ENCODE assay signal across 9 cellular contexts in the genomic region with DNA sequence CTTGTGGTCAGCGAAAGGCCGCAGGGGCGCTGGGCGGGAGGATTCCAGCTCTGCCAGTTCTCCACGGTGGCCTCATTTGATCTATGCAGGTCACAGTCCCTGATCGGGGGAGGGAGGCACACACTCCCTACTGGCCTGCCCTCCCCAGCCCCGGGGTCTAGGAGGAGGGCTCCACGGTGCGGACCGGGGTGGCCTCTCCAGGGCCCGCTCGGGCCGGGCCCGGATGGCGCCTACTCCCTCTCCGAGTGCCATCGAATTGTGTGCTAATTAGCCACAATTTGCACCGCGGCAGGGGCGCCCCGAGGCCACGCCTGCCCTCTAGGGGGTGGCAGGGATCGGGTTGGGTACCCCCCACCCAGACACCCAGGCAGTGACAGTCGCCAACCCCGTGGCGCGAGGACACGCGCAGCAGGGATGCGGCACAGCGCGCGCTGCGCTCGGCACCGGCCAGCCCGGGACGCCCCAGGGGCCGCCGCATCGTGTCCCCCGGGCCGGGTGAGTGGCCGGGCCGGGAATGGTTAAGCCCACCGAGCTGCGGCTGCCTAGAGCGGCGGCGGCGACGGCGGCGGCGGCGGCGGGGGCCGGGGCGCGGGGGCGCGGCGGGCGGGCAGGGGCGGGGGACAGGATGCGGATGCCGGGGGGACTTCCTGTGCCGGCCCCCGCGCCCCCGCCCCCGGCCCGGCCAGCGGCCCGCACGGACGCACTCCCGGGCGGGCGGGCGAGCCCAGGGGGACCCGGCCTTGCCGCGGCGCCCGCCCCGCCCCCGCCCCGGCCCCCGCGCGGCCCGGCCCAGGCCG. TPM values are rescaled to one million over a fixed set of nuclear protein-coding genes. Genes with fewer than 3 reads are reported as not detected.
A peak's percentile ranks its signal among the peaks of the same experiment; 100 is the strongest.
DNase-seq lines count a peak whose midpoint lies in the region; ATAC-seq lines count a peak whose summit lies in the region.
"Had no signal": no experiment of that assay in that cellular context is flagged by ENCODE, and none has a peak within 500 bp of the region (broad histone marks: within the 10 kb centered on the region; RNA-seq: fewer than 3 reads in every experiment).

ZNF853 (plus strand) TSS at position 670 of the 797 bp plus-strand sequence. CDS start 565 bp downstream, outside the sequence.

- H3K27me3 Mint-ChIP-seq in T-helper 17 cell: peaks cover 12% of the 10 kb centered on the region
- no peaks in the 10 kb centered on the region for H3K27me3 Mint-ChIP-seq in natural killer cell treated with Interleukin-12 subunit alpha and Interleukin-12 subunit beta and Interleukin-15 and Interleukin-18, amount 100 ng/mL, for 72 hours

- DNase-seq in T-helper 17 cell: no peak
- DNase-seq in natural killer cell treated with Interleukin-12 subunit alpha and Interleukin-12 subunit beta and Interleukin-15 and Interleukin-18, amount 100 ng/mL, for 72 hours (ENCODE audit: low spot score): no peak
- no peak for DNase-seq in SIG-M5 treated with dmso at 0.1 percent for 504 hours (lab: John Stamatoyannopoulos, UW; ENCODE audit: unreplicated experiment)
- no peak for DNase-seq in HT-29 (ENCODE audit: low spot score)

- H3K9me3 Mint-ChIP-seq in natural killer cell treated with Interleukin-12 subunit alpha and Interleukin-12 subunit beta and Interleukin-15 and Interleukin-18, amount 100 ng/mL, for 72 hours: no peaks in the 10 kb centered on the region

- H3K4me1 ChIP-seq in ES-I3 (ENCODE audit: insufficient read depth, low read length): peaks cover 10% of the 10 kb centered on the region

- H3K27ac Mint-ChIP-seq in T-helper 17 cell: no peak within 1 kb of the TSS
- peak within 1 kb of the TSS in 1 of 2 donors; percentile 68 for H3K27ac Mint-ChIP-seq in natural killer cell treated with Interleukin-12 subunit alpha and Interleukin-12 subunit beta and Interleukin-15 and Interleukin-18, amount 100 ng/mL, for 72 hours

- H3K4me1 Mint-ChIP-seq in T-helper 17 cell: peaks cover 3% of the 10 kb centered on the region
- H3K4me1 Mint-ChIP-seq in natural killer cell treated with Interleukin-12 subunit alpha and Interleukin-12 subunit beta and Interleukin-15 and Interleukin-18, amount 100 ng/mL, for 72 hours (ENCODE audit: low read depth in 2 of 2): peaks cover 5 to 9% of the 10 kb centered on the region in 2 donors

- H3K4me3 Mint-ChIP-seq in T-helper 17 cell: peak within 1 kb of the TSS; percentile 90
- peak within 1 kb of the TSS; percentile 77 for H3K4me3 Mint-ChIP-seq in natural killer cell treated with Interleukin-12 subunit alpha and Interleukin-12 subunit beta and Interleukin-15 and Interleukin-18, amount 100 ng/mL, for 72 hours

- H3K36me3 ChIP-seq in ES-I3 (ENCODE audit: insufficient read depth, low read length): no peaks in the 10 kb centered on the region

- ATAC-seq in T-helper 17 cell (peak; percentile 53), esophagus mucosa (peak; percentile 47), GM21619 (IDR thresholded peaks at IDR 0.05; ENCODE audit: unreplicated experiment) (no peak), HG03378 (IDR thresholded peaks at IDR 0.05; ENCODE audit: unreplicated experiment) (no peak)
- peak; percentile 69 to 70 for ATAC-seq in natural killer cell treated with Interleukin-12 subunit alpha and Interleukin-12 subunit beta and Interleukin-15 and Interleukin-18, amount 100 ng/mL, for 72 hours
- ATAC-seq: K562 had no signal

- H3K9me3 ChIP-seq in ES-I3 (ENCODE audit: control insufficient read depth, insufficient read depth, low read length): no peaks in the 10 kb centered on the region
- H3K9me3 ChIP-seq in T-helper 17 cell (ENCODE audit: control insufficient read depth, low read length, poor library complexity, severe bottlenecking): no peaks in the 10 kb centered on the region

- peak within 1 kb of the TSS; percentile 70 for H3K9ac ChIP-seq in ES-I3 (ENCODE audit: low read depth, low read length)

- H3K36me3 Mint-ChIP-seq in T-helper 17 cell (ENCODE audit: low read depth): peaks cover 3% of the 10 kb centered on the region
- H3K36me3 Mint-ChIP-seq in natural killer cell treated with Interleukin-12 subunit alpha and Interleukin-12 subunit beta and Interleukin-15 and Interleukin-18, amount 100 ng/mL, for 72 hours: no peaks in the 10 kb centered on the region

RNA-seq across cellular contexts. Expression of gene ZNF853, which starts in this region (rescaled TPM):
- total RNA-seq in T-helper 17 cell: 1 to 10 TPM in 1 of 2 donors, under 1 TPM in 1; 0.85 to 1.1 TPM
- total RNA-seq in esophagus mucosa: 0.24 TPM
- 1 to 10 TPM in 1 of 2 donors, under 1 TPM in 1; 0.56 to 1.0 TPM for total RNA-seq in natural killer cell treated with Interleukin-12 subunit alpha and Interleukin-12 subunit beta and Interleukin-15 and Interleukin-18, amount 100 ng/mL, for 72 hours
- total RNA-seq in HT-29 (2014; rRNA removed; shearing (Covaris generic)): 0.31 TPM in 1 of 2 replicates, not detected in the other
- total RNA-seq: K562 had no signal

Comparison
In these comparisons a context has a peak if more than half of its experiments do, and no peak if none do; other contexts are left out.
1. Peak in ATAC-seq in esophagus mucosa; RNA of the gene not detected or under 1 TPM.
2. ATAC-seq: peak in T-helper 17 cell (single experiment) and natural killer cell treated with Interleukin-12 subunit alpha and Interleukin-12 subunit beta and Interleukin-15 and Interleukin-18, amount 100 ng/mL, for 72 hours (2 of 2); none in GM21619 (single experiment) and HG03378 (single experiment).